Comparison of ENCODE assay signal across 8 cellular contexts in genomic region chr12:57518920-57519757, GRCh38. TPM values are rescaled to one million over a fixed set of nuclear protein-coding genes. Genes with fewer than 3 reads are reported as not detected.
DNase-seq lines count a peak whose midpoint lies in the region; ATAC-seq, FAIRE-seq and TF ChIP-seq lines count a peak whose summit lies in the region.

No MANE protein-coding gene starts in this region.

- peak; percentile 34 for DNase-seq in MV-4-11 (lab: John Stamatoyannopoulos, UW)
- peak in 1 of 4 experiments; percentile 42 for DNase-seq in K562 (ENCODE audit: extremely low read depth in 1 of 4, low spot score in 3 of 4)
- DNase-seq in kidney: peak; percentile 83
- no peak for DNase-seq in KG1 (lab: John Stamatoyannopoulos, UW)
- DNase-seq in frontal cortex (ENCODE audit: low spot score in 2 of 2): no peak
- no peak for DNase-seq in GM13977 (ENCODE audit: low spot score)

- H2AFZ ChIP-seq in K562 (ENCODE audit: low read depth, low read length): no peak overlapping the region

- no peak for TF ChIP-seq RAD21 in K562 (CRISPR knock-in tag; conservative IDR thresholded peaks at IDR 0.05 in 1 of 2, IDR thresholded peaks at IDR 0.05 in 1 of 2)

- H3K4me1 ChIP-seq in DOHH2 (ENCODE audit: control insufficient read depth, low read length) (peaks cover 47% of the 10 kb centered on the region), K562 (replicated peaks in 1 of 2; ENCODE audit: control insufficient read depth in 2 of 2, insufficient read depth in 2 of 2, low read length in 2 of 2) (peaks cover 23 to 37% of the 10 kb centered on the region in 2 experiments), kidney (ENCODE audit: control insufficient read depth in 1 of 2, insufficient read depth in 1 of 2, low read depth in 1 of 2, low read length in 2 of 2) (peaks cover 28 to 30% of the 10 kb centered on the region in 2 donors), stomach smooth muscle (ENCODE audit: control insufficient read depth, insufficient read depth, low read length) (peaks cover 58% of the 10 kb centered on the region)

- WGBS in K562 (ENCODE audit: insufficient coverage, low coverage, missing lambda C conversion rate): 10% methylated on average over 7 of the region's 7 CpGs

- peaks cover 48% of the 10 kb centered on the region for H3K79me2 ChIP-seq in DOHH2 (ENCODE audit: control insufficient read depth, low read length)
- peaks cover 53% of the 10 kb centered on the region for H3K79me2 ChIP-seq in K562 (ENCODE audit: control insufficient read depth, insufficient read depth, low read length)

- no TSS peak for BruUV-seq in K562 (replicated peaks; lab: Mats Ljungman, UMichigan)

- H3K9me3 ChIP-seq in DOHH2 (ENCODE audit: control insufficient read depth, insufficient read depth, low read length): no peaks in the 10 kb centered on the region
- H3K9me3 ChIP-seq in K562 (replicated peaks; ENCODE audit: control insufficient read depth, insufficient read depth, low read depth, low read length): no peaks in the 10 kb centered on the region
- no peaks in the 10 kb centered on the region for H3K9me3 ChIP-seq in kidney (ENCODE audit: control insufficient read depth in 1 of 2, low read length in 2 of 2)
- no peaks in the 10 kb centered on the region for H3K9me3 ChIP-seq in stomach smooth muscle (ENCODE audit: control insufficient read depth in 2 of 2, low read length in 2 of 2)

- TF ChIP-seq CTCF in DOHH2 (IDR thresholded peaks at IDR 0.05; ENCODE audit: low read depth, low read length, poor library complexity, severe bottlenecking): no peak
- TF ChIP-seq CTCF in K562 (IDR thresholded peaks at IDR 0.05 in 2 of 3, conservative IDR thresholded peaks at IDR 0.05 in 1 of 3; ENCODE audit: insufficient read depth in 2 of 3, low read depth in 1 of 3, low read length in 3 of 3): no peak
- no peak for TF ChIP-seq CTCF in kidney (IDR thresholded peaks at IDR 0.05; ENCODE audit: borderline replicate concordance, extremely low read depth, insufficient read depth)
- no peak for TF ChIP-seq CTCF in GM13977 (IDR thresholded peaks at IDR 0.05; ENCODE audit: extremely low read depth, insufficient read depth, missing control alignments)

- TF ChIP-seq EP300 in K562 (IDR thresholded peaks at IDR 0.05; ENCODE audit: low read length): no peak

- TF ChIP-seq POLR2A in K562 (conservative IDR thresholded peaks at IDR 0.05): no peak

- peak overlapping the region; percentile 94 to 100 for H3K9ac ChIP-seq in K562 (ENCODE audit: insufficient read depth in 1 of 2, low read depth in 2 of 2, low read length in 2 of 2)
- peak overlapping the region; percentile 95 to 100 for H3K9ac ChIP-seq in kidney (ENCODE audit: low read length in 2 of 2)
- H3K9ac ChIP-seq in stomach smooth muscle (ENCODE audit: low read length in 2 of 2): peak overlapping the region; percentile 99 to 100

- ATAC-seq in K562: peak; percentile 0; the same call in 1 of the 3 replicates

- peak overlapping the region; percentile 95 for H3K4me3 ChIP-seq in DOHH2 (ENCODE audit: low read length)
- H3K4me3 ChIP-seq in K562: peak overlapping the region; percentile 86
- peak overlapping the region; percentile 91 to 99 for H3K4me3 ChIP-seq in kidney (ENCODE audit: low read length in 2 of 2)
- H3K4me3 ChIP-seq in stomach smooth muscle (ENCODE audit: low read length in 2 of 2): peak overlapping the region; percentile 99 to 100

- H3K9me1 ChIP-seq in K562 (ENCODE audit: control insufficient read depth, insufficient read depth, low read length): peaks cover 7% of the 10 kb centered on the region

- peaks cover 41% of the 10 kb centered on the region for H3F3A ChIP-seq in DOHH2 (ENCODE audit: control insufficient read depth, insufficient read depth)

- no peaks in the 10 kb centered on the region for H3K9me2 ChIP-seq in DOHH2 (replicated peaks; ENCODE audit: control insufficient read depth, low read length)

- H3K36me3 ChIP-seq in DOHH2 (ENCODE audit: control insufficient read depth, low read length) (peaks cover 68% of the 10 kb centered on the region), K562 (ENCODE audit: control insufficient read depth, insufficient read depth, low read length) (peaks cover 63% of the 10 kb centered on the region), kidney (ENCODE audit: control insufficient read depth in 1 of 2, insufficient read depth in 2 of 2, low read length in 2 of 2) (peaks cover 32 to 33% of the 10 kb centered on the region in 2 donors), stomach smooth muscle (ENCODE audit: control insufficient read depth in 2 of 2, insufficient read depth in 2 of 2, low read length in 2 of 2) (peaks cover 31% of the 10 kb centered on the region in 2 donors)

- intact Hi-C loops in K562 (cut with micrococcal nuclease) (no loop called here), kidney (cut with DNase I) (no loop called here)

- H3K27me3 ChIP-seq in DOHH2 (ENCODE audit: control insufficient read depth, low read length) (no peaks in the 10 kb centered on the region), K562 (ENCODE audit: control insufficient read depth in 2 of 2, insufficient read depth in 2 of 2, low read length in 2 of 2) (no peaks in the 10 kb centered on the region), stomach smooth muscle (ENCODE audit: control insufficient read depth in 1 of 2, insufficient read depth in 2 of 2, low read length in 2 of 2) (no peaks in the 10 kb centered on the region)

- H4K20me1 ChIP-seq in DOHH2 (ENCODE audit: control insufficient read depth, insufficient read depth, low read depth, low read length): peaks cover 8% of the 10 kb centered on the region
- H4K20me1 ChIP-seq in K562 (replicated peaks; ENCODE audit: control insufficient read depth, insufficient read depth, low read length): peaks cover 52% of the 10 kb centered on the region

- FAIRE-seq in K562 (lab: Jason Lieb, UNC) (no peak), kidney (lab: Jason Lieb, UNC) (no peak), frontal cortex (lab: Jason Lieb, UNC) (no peak)

- H3K4me2 ChIP-seq in DOHH2 (ENCODE audit: low read length) (peak overlapping the region; percentile 91), K562 (ENCODE audit: insufficient read depth, low read length) (peak overlapping the region; percentile 99)

- POLR2A ChIA-PET in K562 (lab: Yijun Ruan, JAX): interaction anchor here (0.7 to 10.1 kb wide), 33 partner anchors 9 to 794 kb away, joined by 3 to 184 read pairs (median 4); partner anchors contain the start of genes ARHGEF25, B4GALNT1, CDK4 and DCTN2

- H3K27ac ChIP-seq in DOHH2 (ENCODE audit: low read depth, low read length) (peak overlapping the region; percentile 70), K562 (ENCODE audit: extremely low read depth, low read depth, low read length) (peak overlapping the region; percentile 99), kidney (ENCODE audit: low read depth in 2 of 2, low read length in 2 of 2) (peak overlapping the region; percentile 98 to 99), stomach smooth muscle (ENCODE audit: low read length) (peak overlapping the region; percentile 99)

- in situ Hi-C loops in K562 (cut with MboI): no loop called here
- in situ Hi-C loops in GM13977 (cut with MboI; ENCODE audit: low pct_unique_long_range_greater_than_20kb, low sequenced_read_pairs, unreplicated experiment): no loop called here

- CTCF ChIA-PET in K562 (lab: Yijun Ruan, JAX; ENCODE audit: low intra/inter-chr PET ratio): no interaction called here

RNA-seq across cellular contexts. Expression of gene DDIT3, which starts 1.2 kb away (rescaled TPM):
- 172 and 185 TPM in 2 replicates for total RNA-seq in K562 (2011; cell fraction: chromatin; rRNA removed; ENCODE audit: low replicate concordance)
- 119 and 124 TPM in 2 replicates for total RNA-seq in K562 (2011; cell fraction: nucleolus; rRNA removed)
- total RNA-seq in K562 (2011; cell fraction: nucleoplasm; rRNA removed): 106 and 127 TPM in 2 replicates
- total RNA-seq in K562 (2014; rRNA removed): 68.2 and 89.9 TPM in 2 replicates
- total RNA-seq in K562 (2014; rRNA removed; fragmentation: Illumina TruSeq; extraction: Trizol): 89.6 and 104 TPM in 2 replicates
- 53.7 and 59.1 TPM in 2 replicates for total RNA-seq in K562 (2015; rRNA removed; fragmentation: Illumina TruSeq; extraction: Trizol)
- 56.8 and 61.8 TPM in 2 replicates for total RNA-seq in K562 (2021)
- 99.0 and 118 TPM in 2 replicates for polyA plus RNA-seq in K562 (2011; rRNA removed)
- polyA plus RNA-seq in K562 (2011; cell fraction: cytosol; rRNA removed): 29.5 and 56.7 TPM in 2 replicates
- polyA plus RNA-seq in K562 (2011; cell fraction: nucleus; rRNA removed): 133 and 186 TPM in 2 replicates
- polyA plus RNA-seq in K562 (2012): 99.5 and 353 TPM in 2 replicates
- 83.9 and 103 TPM in 2 replicates for polyA plus RNA-seq in K562 (2014; fragmentation: Illumina TruSeq; extraction: Trizol)
- 100 to 1,000 TPM; 254 to 272 TPM for polyA plus RNA-seq in K562 (2014; fragmentation: Nextera tagmentation; extraction: Ambion mirVana)
- polyA plus RNA-seq in K562 (2014; rRNA removed): 87.2 and 127 TPM in 2 replicates
- polyA minus RNA-seq in K562 (2011; rRNA and poly(A)+ RNA removed): 37.2 and 59.6 TPM in 2 replicates
- 22.3 and 23.0 TPM in 2 replicates for polyA minus RNA-seq in K562 (2011; cell fraction: cytosol; rRNA and poly(A)+ RNA removed)
- polyA minus RNA-seq in K562 (2011; cell fraction: nucleus; rRNA and poly(A)+ RNA removed): 25.7 and 57.9 TPM in 2 replicates
- 34.1 TPM for total RNA-seq in kidney
- 83.1 TPM for polyA plus RNA-seq in kidney (ENCODE audit: insufficient read depth, low read depth, low replicate concordance)
- 4.9 TPM for total RNA-seq in frontal cortex

RNA-seq across cellular contexts. Expression of gene MBD6, which starts 3.5 kb away (rescaled TPM):
- 77.3 and 118 TPM in 2 replicates for total RNA-seq in K562 (2011; cell fraction: chromatin; rRNA removed; ENCODE audit: low replicate concordance)
- total RNA-seq in K562 (2011; cell fraction: nucleolus; rRNA removed): 43.2 and 44.7 TPM in 2 replicates
- 49.3 and 57.0 TPM in 2 replicates for total RNA-seq in K562 (2011; cell fraction: nucleoplasm; rRNA removed)
- total RNA-seq in K562 (2014; rRNA removed): 4.7 and 6.3 TPM in 2 replicates
- 2.7 and 3.8 TPM in 2 replicates for total RNA-seq in K562 (2014; rRNA removed; fragmentation: Illumina TruSeq; extraction: Trizol)
- 3.6 and 6.1 TPM in 2 replicates for total RNA-seq in K562 (2015; rRNA removed; fragmentation: Illumina TruSeq; extraction: Trizol)
- total RNA-seq in K562 (2021): 46.6 and 54.8 TPM in 2 replicates
- polyA plus RNA-seq in K562 (2011; rRNA removed): 2.0 and 6.8 TPM in 2 replicates
- polyA plus RNA-seq in K562 (2011; cell fraction: cytosol; rRNA removed): 1.1 and 1.4 TPM in 2 replicates
- 25.0 and 38.2 TPM in 2 replicates for polyA plus RNA-seq in K562 (2011; cell fraction: nucleus; rRNA removed)
- polyA plus RNA-seq in K562 (2012): 21.1 and 37.7 TPM in 2 replicates
- polyA plus RNA-seq in K562 (2014; fragmentation: Illumina TruSeq; extraction: Trizol): 14.1 and 20.3 TPM in 2 replicates
- 1 to 10 TPM; 2.6 to 2.9 TPM for polyA plus RNA-seq in K562 (2014; fragmentation: Nextera tagmentation; extraction: Ambion mirVana)
- polyA plus RNA-seq in K562 (2014; rRNA removed): 12.2 and 19.8 TPM in 2 replicates
- 1.7 and 4.1 TPM in 2 replicates for polyA minus RNA-seq in K562 (2011; rRNA and poly(A)+ RNA removed)
- polyA minus RNA-seq in K562 (2011; cell fraction: cytosol; rRNA and poly(A)+ RNA removed): 5.2 and 13.3 TPM in 2 replicates
- 15.5 and 20.1 TPM in 2 replicates for polyA minus RNA-seq in K562 (2011; cell fraction: nucleus; rRNA and poly(A)+ RNA removed)
- 118 TPM for total RNA-seq in kidney
- 38.4 TPM for polyA plus RNA-seq in kidney (ENCODE audit: insufficient read depth, low read depth, low replicate concordance)
- 1.2 TPM for total RNA-seq in frontal cortex

RNA-seq across cellular contexts. Expression of gene DCTN2, which starts 27.9 kb away (rescaled TPM):
- 253 and 274 TPM in 2 replicates for total RNA-seq in K562 (2011; cell fraction: chromatin; rRNA removed; ENCODE audit: low replicate concordance)
- total RNA-seq in K562 (2011; cell fraction: nucleolus; rRNA removed): 125 and 135 TPM in 2 replicates
- 180 and 202 TPM in 2 replicates for total RNA-seq in K562 (2011; cell fraction: nucleoplasm; rRNA removed)
- total RNA-seq in K562 (2014; rRNA removed): 128 and 135 TPM in 2 replicates
- 114 and 115 TPM in 2 replicates for total RNA-seq in K562 (2014; rRNA removed; fragmentation: Illumina TruSeq; extraction: Trizol)
- 122 and 151 TPM in 2 replicates for total RNA-seq in K562 (2015; rRNA removed; fragmentation: Illumina TruSeq; extraction: Trizol)
- total RNA-seq in K562 (2021): 119 and 129 TPM in 2 replicates
- polyA plus RNA-seq in K562 (2011; rRNA removed): 137 and 161 TPM in 2 replicates
- polyA plus RNA-seq in K562 (2011; cell fraction: cytosol; rRNA removed): 125 and 134 TPM in 2 replicates
- polyA plus RNA-seq in K562 (2011; cell fraction: nucleus; rRNA removed): 140 and 175 TPM in 2 replicates
- 98.5 and 216 TPM in 2 replicates for polyA plus RNA-seq in K562 (2012)
- 255 and 270 TPM in 2 replicates for polyA plus RNA-seq in K562 (2014; fragmentation: Illumina TruSeq; extraction: Trizol)
- polyA plus RNA-seq in K562 (2014; fragmentation: Nextera tagmentation; extraction: Ambion mirVana): 10 to 100 TPM; 43.6 to 64.7 TPM
- polyA plus RNA-seq in K562 (2014; rRNA removed): 125 and 127 TPM in 2 replicates
- polyA minus RNA-seq in K562 (2011; rRNA and poly(A)+ RNA removed): 129 and 192 TPM in 2 replicates
- polyA minus RNA-seq in K562 (2011; cell fraction: cytosol; rRNA and poly(A)+ RNA removed): 103 and 129 TPM in 2 replicates
- 35.9 and 66.2 TPM in 2 replicates for polyA minus RNA-seq in K562 (2011; cell fraction: nucleus; rRNA and poly(A)+ RNA removed)
- total RNA-seq in kidney: 110 TPM
- polyA plus RNA-seq in kidney (ENCODE audit: insufficient read depth, low read depth, low replicate concordance): 133 TPM
- total RNA-seq in frontal cortex: 136 TPM

RNA-seq across cellular contexts. Expression of gene KIF5A, which starts 30.7 kb away (rescaled TPM):
- 64.9 and 77.9 TPM in 2 replicates for total RNA-seq in K562 (2011; cell fraction: chromatin; rRNA removed; ENCODE audit: low replicate concordance)
- 36.1 and 39.9 TPM in 2 replicates for total RNA-seq in K562 (2011; cell fraction: nucleolus; rRNA removed)
- 52.8 and 54.9 TPM in 2 replicates for total RNA-seq in K562 (2011; cell fraction: nucleoplasm; rRNA removed)
- total RNA-seq in K562 (2014; rRNA removed) (5.9 and 7.1 TPM in 2 replicates), K562 (2014; rRNA removed; fragmentation: Illumina TruSeq; extraction: Trizol) (7.3 and 8.0 TPM in 2 replicates), K562 (2015; rRNA removed; fragmentation: Illumina TruSeq; extraction: Trizol) (4.3 and 4.5 TPM in 2 replicates), K562 (2021) (14.2 and 17.7 TPM in 2 replicates), kidney (1.3 TPM), frontal cortex (42.8 TPM)
- polyA plus RNA-seq in K562 (2011; rRNA removed) (16.0 and 19.3 TPM in 2 replicates), K562 (2014; fragmentation: Illumina TruSeq; extraction: Trizol) (16.0 and 16.1 TPM in 2 replicates), K562 (2014; fragmentation: Nextera tagmentation; extraction: Ambion mirVana) (1 to 10 TPM; 3.4 to 5.3 TPM), K562 (2014; rRNA removed) (15.8 and 17.7 TPM in 2 replicates), kidney (ENCODE audit: insufficient read depth, low read depth, low replicate concordance) (0.69 TPM)
- 5.5 and 8.2 TPM in 2 replicates for polyA plus RNA-seq in K562 (2011; cell fraction: cytosol; rRNA removed)
- 66.5 and 75.3 TPM in 2 replicates for polyA plus RNA-seq in K562 (2011; cell fraction: nucleus; rRNA removed)
- polyA plus RNA-seq in K562 (2012): 8.1 and 30.3 TPM in 2 replicates
- 13.4 and 14.8 TPM in 2 replicates for polyA minus RNA-seq in K562 (2011; rRNA and poly(A)+ RNA removed)
- 5.6 and 6.9 TPM in 2 replicates for polyA minus RNA-seq in K562 (2011; cell fraction: cytosol; rRNA and poly(A)+ RNA removed)
- 14.0 and 22.0 TPM in 2 replicates for polyA minus RNA-seq in K562 (2011; cell fraction: nucleus; rRNA and poly(A)+ RNA removed)

RNA-seq across cellular contexts. Expression of gene MARS1, which starts 31.3 kb away (rescaled TPM):
- 823 and 1,075 TPM in 2 replicates for total RNA-seq in K562 (2011; cell fraction: chromatin; rRNA removed; ENCODE audit: low replicate concordance)
- total RNA-seq in K562 (2011; cell fraction: nucleolus; rRNA removed): 517 and 536 TPM in 2 replicates
- total RNA-seq in K562 (2011; cell fraction: nucleoplasm; rRNA removed): 605 and 612 TPM in 2 replicates
- 231 and 232 TPM in 2 replicates for total RNA-seq in K562 (2014; rRNA removed)
- 220 and 245 TPM in 2 replicates for total RNA-seq in K562 (2014; rRNA removed; fragmentation: Illumina TruSeq; extraction: Trizol)
- 158 and 169 TPM in 2 replicates for total RNA-seq in K562 (2015; rRNA removed; fragmentation: Illumina TruSeq; extraction: Trizol)
- total RNA-seq in K562 (2021): 339 and 382 TPM in 2 replicates
- 145 and 271 TPM in 2 replicates for polyA plus RNA-seq in K562 (2011; rRNA removed)
- polyA plus RNA-seq in K562 (2011; cell fraction: cytosol; rRNA removed): 137 and 183 TPM in 2 replicates
- polyA plus RNA-seq in K562 (2011; cell fraction: nucleus; rRNA removed): 838 and 1,308 TPM in 2 replicates
- 210 and 555 TPM in 2 replicates for polyA plus RNA-seq in K562 (2012)
- 298 and 362 TPM in 2 replicates for polyA plus RNA-seq in K562 (2014; fragmentation: Illumina TruSeq; extraction: Trizol)
- polyA plus RNA-seq in K562 (2014; fragmentation: Nextera tagmentation; extraction: Ambion mirVana): 100 to 1,000 TPM; 117 to 168 TPM
- 221 and 229 TPM in 2 replicates for polyA plus RNA-seq in K562 (2014; rRNA removed)
- 171 and 257 TPM in 2 replicates for polyA minus RNA-seq in K562 (2011; rRNA and poly(A)+ RNA removed)
- polyA minus RNA-seq in K562 (2011; cell fraction: cytosol; rRNA and poly(A)+ RNA removed): 105 and 116 TPM in 2 replicates
- 226 and 398 TPM in 2 replicates for polyA minus RNA-seq in K562 (2011; cell fraction: nucleus; rRNA and poly(A)+ RNA removed)
- 158 TPM for total RNA-seq in kidney
- 62.8 TPM for polyA plus RNA-seq in kidney (ENCODE audit: insufficient read depth, low read depth, low replicate concordance)
- 82.3 TPM for total RNA-seq in frontal cortex

Comparison
In these comparisons a context has a peak if more than half of its experiments do, and no peak if none do; other contexts are left out.
1. DNase-seq: peak in MV-4-11 (single experiment) and kidney (single experiment); none in KG1 (single experiment), frontal cortex (0 of 2) and GM13977 (single experiment).
2. Peak in every context shown above with its lines, with median percentiles within 50 percentile points of each other: H3K27ac ChIP-seq, H3K4me3 ChIP-seq and H3K9ac ChIP-seq.